ENCODE assay signal across 1 cellular context in genomic region chrX:17860179-17860780, GRCh38.
TF ChIP-seq lines count a peak whose summit lies in the region.

No MANE protein-coding gene starts in this region.

TF ChIP-seq in SK-N-SH treated with all-trans-retinoic acid at 6 μM for 48 hours, 23 proteins besides CTCF, POLR2A, EP300 and RAD21 (continued from another document):
- TF ChIP-seq, protein P1, sequence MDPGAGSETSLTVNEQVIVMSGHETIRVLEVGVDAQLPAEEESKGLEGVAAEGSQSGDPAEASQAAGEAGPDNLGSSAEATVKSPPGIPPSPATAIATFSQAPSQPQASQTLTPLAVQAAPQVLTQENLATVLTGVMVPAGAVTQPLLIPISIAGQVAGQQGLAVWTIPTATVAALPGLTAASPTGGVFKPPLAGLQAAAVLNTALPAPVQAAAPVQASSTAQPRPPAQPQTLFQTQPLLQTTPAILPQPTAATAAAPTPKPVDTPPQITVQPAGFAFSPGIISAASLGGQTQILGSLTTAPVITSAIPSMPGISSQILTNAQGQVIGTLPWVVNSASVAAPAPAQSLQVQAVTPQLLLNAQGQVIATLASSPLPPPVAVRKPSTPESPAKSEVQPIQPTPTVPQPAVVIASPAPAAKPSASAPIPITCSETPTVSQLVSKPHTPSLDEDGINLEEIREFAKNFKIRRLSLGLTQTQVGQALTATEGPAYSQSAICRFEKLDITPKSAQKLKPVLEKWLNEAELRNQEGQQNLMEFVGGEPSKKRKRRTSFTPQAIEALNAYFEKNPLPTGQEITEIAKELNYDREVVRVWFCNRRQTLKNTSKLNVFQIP (CRISPR knock-in tag; IDR thresholded peaks at IDR 0.05; ENCODE audit: borderline replicate concordance, low read depth), result no peak
- TF ChIP-seq GLIS3 (CRISPR knock-in tag; IDR thresholded peaks at IDR 0.05) (no peak), OSR1 (CRISPR knock-in tag; IDR thresholded peaks at IDR 0.05) (no peak), ZNF8 (CRISPR knock-in tag; IDR thresholded peaks at IDR 0.05) (no peak)
